Comparison of ENCODE assay signal across 9 cellular contexts in genomic region chr3:192864943-192865342, GRCh38. TPM values are rescaled to one million over a fixed set of nuclear protein-coding genes. Genes with fewer than 3 reads are reported as not detected.
DNase-seq lines count a peak whose midpoint lies in the region; ATAC-seq and TF ChIP-seq lines count a peak whose summit lies in the region.
"Had no signal": no experiment of that assay in that cellular context is flagged by ENCODE, and none has a peak within 500 bp of the region (broad histone marks: within the 10 kb centered on the region; RNA-seq: fewer than 3 reads in every experiment).

No MANE protein-coding gene starts in this region.

- intact Hi-C loops in A673 (cut with micrococcal nuclease; ENCODE audit: unreplicated experiment) (no loop called here), CD14-positive monocyte (cut with micrococcal nuclease) (no loop called here), lower leg skin (cut with DNase I; ENCODE audit: low total_unique reads) (no loop called here)

- WGBS in lower leg skin, 2 donors: 28 to 46% methylated on average over 3 of the region's 3 CpGs

- TF ChIP-seq CTCF in A673 (conservative IDR thresholded peaks at IDR 0.05; ENCODE audit: low read depth, low read length) (no peak), choroid plexus epithelial cell (conservative IDR thresholded peaks at IDR 0.05; ENCODE audit: low read depth, low read length) (no peak), CD14-positive monocyte (IDR thresholded peaks at IDR 0.05) (no peak), lower leg skin (IDR thresholded peaks at IDR 0.05) (no peak)

- H3K27ac Mint-ChIP-seq in CD14-positive monocyte: no peak overlapping the region

- peak; percentile 72 for ATAC-seq in GM19351 (IDR thresholded peaks at IDR 0.05; ENCODE audit: unreplicated experiment)
- ATAC-seq in HG03064 (IDR thresholded peaks at IDR 0.05; ENCODE audit: low read depth, unreplicated experiment): peak; percentile 64
- no peak for ATAC-seq in activated T-cell treated with anti-CD3 and anti-CD28 coated beads, Interleukin-2, amount 50 U/mL, for 4 hours

- DNase-seq in A673 (ENCODE audit: low spot score): peak; percentile 49
- DNase-seq in choroid plexus epithelial cell (ENCODE audit: low read depth): peak; percentile 60
- DNase-seq in CD14-positive monocyte (ENCODE audit: low spot score): no peak
- no peak for DNase-seq in activated T-cell treated with anti-CD3 and anti-CD28 coated beads, Interleukin-2, amount 50 U/mL, for 4 hours
- no peak for DNase-seq in activated naive CD4-positive, alpha-beta T cell (lab: John Stamatoyannopoulos, UW)
- no peak for DNase-seq in lower leg skin (ENCODE audit: low spot score in 2 of 2)
- DNase-seq: activated effector memory CD4-positive, alpha-beta T cell treated with Interleukin-2 at 50 U/mL for 16 hours had no signal

- BruUV-seq in A673 (replicated peaks; lab: Mats Ljungman, UMichigan): no TSS peak

- H3K27me3 Mint-ChIP-seq in CD14-positive monocyte (ENCODE audit: low read depth in 3 of 3): peaks cover 0 to 6% (median 3%) of the 10 kb centered on the region in 3 donors
- no peaks in the 10 kb centered on the region for H3K27me3 Mint-ChIP-seq in activated T-cell treated with anti-CD3 and anti-CD28 coated beads, Interleukin-2, amount 50 U/mL, for 4 hours (ENCODE audit: low read depth)

- no peaks in the 10 kb centered on the region for H3K27me3 ChIP-seq in A673 (replicated peaks; ENCODE audit: insufficient read depth, low read depth, low read length, poor library complexity)

- CTCF ChIA-PET in A673 (lab: Charles Lee): interaction anchor here (0.5 kb wide), 1 partner anchor 24 kb away, joined by 10 read pairs; no protein-coding TSS in a partner anchor

- H3K27ac ChIP-seq in A673 (ENCODE audit: low read depth, low read length, poor library complexity, severe bottlenecking): no peak overlapping the region

- H3K4me3 ChIP-seq in A673 (ENCODE audit: low read depth, low read length, poor library complexity, severe bottlenecking): no peak overlapping the region
- no peak overlapping the region for H3K4me3 ChIP-seq in choroid plexus epithelial cell (ENCODE audit: low read depth, low read length)
- no peak overlapping the region for H3K4me3 ChIP-seq in lower leg skin (ENCODE audit: low read depth, poor library complexity, severe bottlenecking)

- POLR2A ChIA-PET in A673 (lab: Charles Lee; ENCODE audit: low non-redundant PET): no interaction called here

- no peak for TF ChIP-seq POLR2A in lower leg skin (IDR thresholded peaks at IDR 0.05)

- H3K9me3 Mint-ChIP-seq in CD14-positive monocyte: peaks cover 0 to 8% (median 2%) of the 10 kb centered on the region in 7 donors
- no peaks in the 10 kb centered on the region for H3K9me3 Mint-ChIP-seq in activated T-cell treated with anti-CD3 and anti-CD28 coated beads, Interleukin-2, amount 50 U/mL, for 4 hours

- H3K9me3 ChIP-seq in A673 (ENCODE audit: low read depth, low read length, poor library complexity, severe bottlenecking): no peaks in the 10 kb centered on the region

- H3K36me3 ChIP-seq in A673 (ENCODE audit: insufficient read depth, low read length, poor library complexity, severe bottlenecking): no peaks in the 10 kb centered on the region

- H3K36me3 Mint-ChIP-seq in CD14-positive monocyte: no peaks in the 10 kb centered on the region
- no peaks in the 10 kb centered on the region for H3K36me3 Mint-ChIP-seq in activated T-cell treated with anti-CD3 and anti-CD28 coated beads, Interleukin-2, amount 50 U/mL, for 4 hours (ENCODE audit: insufficient read depth)

- H3K4me1 Mint-ChIP-seq in CD14-positive monocyte: no peaks in the 10 kb centered on the region
- H3K4me1 Mint-ChIP-seq in activated T-cell treated with anti-CD3 and anti-CD28 coated beads, Interleukin-2, amount 50 U/mL, for 4 hours (ENCODE audit: low read depth): peaks cover 13% of the 10 kb centered on the region

- no peak overlapping the region for H3K4me3 Mint-ChIP-seq in CD14-positive monocyte
- H3K4me3 Mint-ChIP-seq in activated T-cell treated with anti-CD3 and anti-CD28 coated beads, Interleukin-2, amount 50 U/mL, for 4 hours: no peak overlapping the region

- peaks cover 12% of the 10 kb centered on the region for H3K4me1 ChIP-seq in A673 (ENCODE audit: insufficient read depth, low read length, poor library complexity, severe bottlenecking)

RNA-seq across cellular contexts. Expression of gene MB21D2, which starts 52.7 kb away (rescaled TPM):
- 6.1 and 8.1 TPM in 2 replicates for total RNA-seq in A673 (2021)
- under 1 TPM; 0.37 to 0.59 TPM for polyA plus RNA-seq in CD14-positive monocyte
- total RNA-seq in activated T-cell treated with anti-CD3 and anti-CD28 coated beads, Interleukin-2, amount 50 U/mL, for 4 hours: 1 to 10 TPM; 3.0 to 4.6 (median 3.4) TPM
- 10 to 100 TPM in 1 of 4 donors, 1 to 10 TPM in 3; 7.9 to 11.8 (median 8.6) TPM for total RNA-seq in lower leg skin

Comparison
In these comparisons a context has a peak if more than half of its experiments do, and no peak if none do; other contexts are left out.
1. DNase-seq: peak in A673 (single experiment) and choroid plexus epithelial cell (single experiment); none in CD14-positive monocyte (single experiment), activated T-cell treated with anti-CD3 and anti-CD28 coated beads, Interleukin-2, amount 50 U/mL, for 4 hours (single experiment), activated naive CD4-positive, alpha-beta T cell (0 of 4) and lower leg skin (0 of 2).
2. ATAC-seq: peak in GM19351 (single experiment) and HG03064 (single experiment); none in activated T-cell treated with anti-CD3 and anti-CD28 coated beads, Interleukin-2, amount 50 U/mL, for 4 hours (0 of 2).